Comparison of ENCODE assay signal across 14 cellular contexts in the genomic region with DNA sequence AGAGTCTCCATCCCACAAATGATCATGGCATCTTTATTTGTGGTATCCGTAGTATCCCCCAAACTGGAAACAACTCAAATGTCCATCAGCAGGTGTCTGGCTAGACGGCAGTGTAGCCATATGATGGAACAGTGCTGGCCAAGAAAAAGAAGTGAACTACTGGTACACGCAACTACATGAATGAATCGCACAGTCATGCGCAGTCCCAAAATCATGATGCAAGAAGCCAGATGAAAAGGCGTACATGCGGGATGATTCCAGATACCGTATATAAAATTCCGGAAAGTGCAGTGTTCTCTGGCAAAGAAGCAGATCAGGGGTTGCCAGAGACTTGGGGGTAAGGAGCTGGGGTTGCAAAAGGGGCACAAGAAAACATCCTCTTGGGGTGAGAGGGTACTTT.
A peak's percentile ranks its signal among the peaks of the same experiment; 100 is the strongest.
DNase-seq lines count a peak whose midpoint lies in the region; TF ChIP-seq lines count a peak whose summit lies in the region.
"Had no signal": no experiment of that assay in that cellular context is flagged by ENCODE, and none has a peak within 500 bp of the region (broad histone marks: within the 10 kb centered on the region; RNA-seq: fewer than 3 reads in every experiment).

No MANE protein-coding gene starts in this region.

- BruUV-seq in mammary epithelial cell (replicated peaks; lab: Mats Ljungman, UMichigan) (no TSS peak), A673 (replicated peaks; lab: Mats Ljungman, UMichigan) (no TSS peak)

- no peak for DNase-seq in mammary epithelial cell
- DNase-seq in breast epithelium (ENCODE audit: low spot score in 2 of 2), result no peak
- DNase-seq in caudate nucleus (lab: John Stamatoyannopoulos, UW), result no peak
- no peak for DNase-seq in osteocyte (ENCODE audit: extremely low spot score, unreplicated experiment)
- no peak for DNase-seq in esophagus muscularis mucosa (ENCODE audit: extremely low spot score)
- DNase-seq in NCI-H2227 (lab: John Stamatoyannopoulos, UW; ENCODE audit: unreplicated experiment), result no peak
- DNase-seq in A673 (ENCODE audit: low spot score), result no peak
- DNase-seq in hypothalamus (lab: John Stamatoyannopoulos, UW), result no peak
- DNase-seq: 8988T, COR-L47, NCI-H1092, NCI-H345, NCI-H526 treated with DMSO at 0.1 percent for 48 hours had no signal

- H3K9me3 Mint-ChIP-seq in osteocyte (ENCODE audit: unreplicated experiment), result no peaks in the 10 kb centered on the region

- peaks cover 1% of the 10 kb centered on the region for H3K36me3 Mint-ChIP-seq in osteocyte (ENCODE audit: unreplicated experiment)

- H3K4me3 Mint-ChIP-seq in osteocyte (ENCODE audit: unreplicated experiment), result no peak overlapping the region

- no peak for TF ChIP-seq POLR2A in breast epithelium (IDR thresholded peaks at IDR 0.05)
- TF ChIP-seq POLR2A in esophagus muscularis mucosa (IDR thresholded peaks at IDR 0.05; ENCODE audit: low read depth), result no peak

- intact Hi-C loops in mammary epithelial cell (cut with micrococcal nuclease), result no loop called here
- intact Hi-C loops in breast epithelium (cut with DNase I; ENCODE audit: low total_unique reads), result no loop called here
- intact Hi-C loops in esophagus muscularis mucosa (cut with DNase I), result no loop called here
- intact Hi-C loops in A673 (cut with micrococcal nuclease; ENCODE audit: unreplicated experiment), result no loop called here

- TF ChIP-seq CTCF in mammary epithelial cell (conservative IDR thresholded peaks at IDR 0.05 in 1 of 2, IDR thresholded peaks at IDR 0.05 in 1 of 2; ENCODE audit: extremely low read depth in 1 of 2, insufficient read depth in 1 of 2, low read depth in 1 of 2, low read length in 2 of 2), result no peak
- no peak for TF ChIP-seq CTCF in breast epithelium (IDR thresholded peaks at IDR 0.05)
- TF ChIP-seq CTCF in osteocyte (IDR thresholded peaks at IDR 0.05), result no peak
- no peak for TF ChIP-seq CTCF in esophagus muscularis mucosa (IDR thresholded peaks at IDR 0.05)
- TF ChIP-seq CTCF in A673 (conservative IDR thresholded peaks at IDR 0.05; ENCODE audit: low read depth, low read length), result no peak

- no peaks in the 10 kb centered on the region for H3K27me3 ChIP-seq in mammary epithelial cell (ENCODE audit: insufficient read depth, low read length)
- no peaks in the 10 kb centered on the region for H3K27me3 ChIP-seq in breast epithelium
- no peaks in the 10 kb centered on the region for H3K27me3 ChIP-seq in esophagus muscularis mucosa
- no peaks in the 10 kb centered on the region for H3K27me3 ChIP-seq in A673 (replicated peaks; ENCODE audit: insufficient read depth, low read depth, low read length, poor library complexity)

- CTCF ChIA-PET in mammary epithelial cell (lab: Charles Lee; ENCODE audit: low non-redundant PET), result no interaction called here
- CTCF ChIA-PET in A673 (lab: Charles Lee), result no interaction called here

- H4K20me1 ChIP-seq in mammary epithelial cell (ENCODE audit: insufficient read depth, low read length), result no peaks in the 10 kb centered on the region

- in situ Hi-C loops in mammary epithelial cell (cut with MboI; ENCODE audit: low sequenced_read_pairs in 2 of 2), result no loop called here

- H3K27me3 Mint-ChIP-seq in osteocyte (ENCODE audit: unreplicated experiment), result no peaks in the 10 kb centered on the region

- dilution Hi-C loops in mammary epithelial cell (cut with HindIII; ENCODE audit: low sequenced_read_pairs), result loop anchor here (5.0 kb wide), 2 partner anchors 77 to 102 kb away; a partner anchor contains a TSS

- 95% methylated on average over 9 of the region's 9 CpGs for WGBS in mammary epithelial cell (ENCODE audit: low coverage, missing lambda C conversion rate)
- WGBS in esophagus muscularis mucosa, result 98% methylated on average over 9 of the region's 9 CpGs

- H3K9ac ChIP-seq in mammary epithelial cell (ENCODE audit: insufficient read depth, low read length), result no peak overlapping the region

- H3K27ac ChIP-seq in mammary epithelial cell (ENCODE audit: insufficient read depth, low read depth, low read length) (peak overlapping the region; percentile 95), breast epithelium (no peak overlapping the region), caudate nucleus (ENCODE audit: low read depth, low read length) (peak overlapping the region; percentile 20), esophagus muscularis mucosa (replicated peaks in 1 of 4) (peak overlapping the region in 1 of 4 donors; percentile 70), A673 (ENCODE audit: low read depth, low read length, poor library complexity, severe bottlenecking) (no peak overlapping the region)
- H3K27ac ChIP-seq: C4-2B had no signal

- H3K79me2 ChIP-seq in mammary epithelial cell (ENCODE audit: insufficient read depth, low read length), result peaks cover 81% of the 10 kb centered on the region

- H3K4me1 Mint-ChIP-seq in osteocyte (ENCODE audit: unreplicated experiment), result peaks cover 61% of the 10 kb centered on the region

- H3K4me3 ChIP-seq in mammary epithelial cell (replicated peaks in 1 of 3; ENCODE audit: insufficient read depth in 1 of 3, low read depth in 2 of 3, low read length in 3 of 3), result no peak overlapping the region
- no peak overlapping the region for H3K4me3 ChIP-seq in breast epithelium
- no peak overlapping the region for H3K4me3 ChIP-seq in esophagus muscularis mucosa
- no peak overlapping the region for H3K4me3 ChIP-seq in A673 (ENCODE audit: low read depth, low read length, poor library complexity, severe bottlenecking)

- H3K4me2 ChIP-seq in mammary epithelial cell (ENCODE audit: insufficient read depth, low read depth, low read length), result no peak overlapping the region

- H3K36me3 ChIP-seq in mammary epithelial cell (ENCODE audit: insufficient read depth, low read length) (peaks cover 5% of the 10 kb centered on the region), breast epithelium (no peaks in the 10 kb centered on the region), esophagus muscularis mucosa (no peaks in the 10 kb centered on the region), A673 (ENCODE audit: insufficient read depth, low read length, poor library complexity, severe bottlenecking) (no peaks in the 10 kb centered on the region)

- no peak for TF ChIP-seq EP300 in esophagus muscularis mucosa (IDR thresholded peaks at IDR 0.05)

- H3K9me3 ChIP-seq in mammary epithelial cell (replicated peaks; ENCODE audit: insufficient read depth, low read length) (no peaks in the 10 kb centered on the region), breast epithelium (no peaks in the 10 kb centered on the region), esophagus muscularis mucosa (no peaks in the 10 kb centered on the region), A673 (ENCODE audit: low read depth, low read length, poor library complexity, severe bottlenecking) (no peaks in the 10 kb centered on the region)

- peak overlapping the region; percentile 23 for H3K27ac Mint-ChIP-seq in osteocyte (ENCODE audit: unreplicated experiment)

- POLR2A ChIA-PET in A673 (lab: Charles Lee; ENCODE audit: low non-redundant PET), result no interaction called here

- H3K4me1 ChIP-seq in mammary epithelial cell (ENCODE audit: insufficient read depth, low read length) (peaks cover 64% of the 10 kb centered on the region), breast epithelium (peaks cover 9 to 17% of the 10 kb centered on the region in 2 donors), esophagus muscularis mucosa (peaks cover 35 to 58% (median 56%) of the 10 kb centered on the region in 4 donors), A673 (ENCODE audit: insufficient read depth, low read length, poor library complexity, severe bottlenecking) (peaks cover 14% of the 10 kb centered on the region)

- H2AFZ ChIP-seq in mammary epithelial cell (ENCODE audit: low read depth, low read length), result no peak overlapping the region

Comparison
In these comparisons a context has a peak if more than half of its experiments do, and no peak if none do; other contexts are left out.
1. H3K27ac ChIP-seq: peak in mammary epithelial cell (single experiment) and caudate nucleus (single experiment); none in breast epithelium (0 of 2) and A673 (single experiment).